Comparison of ENCODE assay signal across 1 cellular context in the genomic region with DNA sequence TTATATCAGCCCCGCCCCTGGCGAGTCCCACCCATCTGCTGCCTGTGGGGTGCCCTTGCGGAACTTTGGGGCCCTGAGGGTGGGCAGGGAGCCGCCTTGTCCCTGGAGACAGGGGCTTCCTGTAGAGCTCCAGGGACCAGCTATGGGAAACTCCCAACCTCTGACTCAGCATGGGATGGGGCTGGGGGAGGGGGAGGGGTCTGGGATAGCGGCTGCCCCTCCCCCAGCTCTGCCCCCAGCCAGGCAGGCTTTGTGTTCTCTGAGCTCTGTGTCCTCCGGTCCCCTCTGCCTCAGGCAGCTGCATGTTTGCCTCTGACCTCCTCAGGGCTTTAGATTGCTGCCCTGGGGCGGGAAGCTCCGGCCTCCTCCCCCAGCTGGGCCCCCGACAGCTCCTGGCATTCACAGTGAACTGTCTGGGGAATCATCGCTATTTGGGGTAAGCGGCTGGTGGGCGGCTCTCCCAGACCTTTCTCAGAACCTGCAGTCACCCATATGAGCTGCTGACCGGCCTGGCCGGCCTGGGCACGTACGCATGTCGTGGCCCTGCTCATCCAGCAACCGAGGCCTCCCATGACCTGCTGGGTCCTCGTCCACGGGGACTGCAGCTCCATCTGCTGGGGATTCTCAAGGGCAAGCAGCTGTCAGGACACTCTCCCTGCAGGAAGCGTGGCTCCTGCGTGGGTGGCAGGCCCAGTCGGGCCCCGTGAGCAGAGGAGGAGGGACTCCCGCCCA.
TF ChIP-seq lines count a peak whose summit lies in the region.

No MANE protein-coding gene starts in this region.

TF ChIP-seq in WTC11, 78 proteins besides CTCF, POLR2A, EP300 and RAD21 (continued from another document):
- TF ChIP-seq ZNF425 (CRISPR knock-in tag; conservative IDR thresholded peaks at IDR 0.05) (no peak), IRF1 (CRISPR knock-in tag; IDR thresholded peaks at IDR 0.05) (no peak), NFE2L1 (CRISPR knock-in tag; IDR thresholded peaks at IDR 0.05) (0 out of 2 replicates have a peak, but pooled peaks have one; percentile 21), ZBTB43 (CRISPR knock-in tag; IDR thresholded peaks at IDR 0.05) (0 out of 2 replicates have a peak, but pooled peaks have one; percentile 30), MAX (CRISPR knock-in tag; IDR thresholded peaks at IDR 0.05) (peak; percentile 58; the same call in 1 of the 2 replicates), TP53 (CRISPR knock-in tag; IDR thresholded peaks at IDR 0.05) (0 out of 2 replicates have a peak, but pooled peaks have one; percentile 48), GABPB1 (CRISPR knock-in tag; IDR thresholded peaks at IDR 0.05) (peak; percentile 32; the same call in 1 of the 2 replicates), ZNF219 (CRISPR knock-in tag; IDR thresholded peaks at IDR 0.05; ENCODE audit: borderline replicate concordance) (0 out of 2 replicates have a peak, but pooled peaks have one; percentile 17), ZNF512 (CRISPR knock-in tag; IDR thresholded peaks at IDR 0.05; ENCODE audit: borderline replicate concordance) (no peak), ZNF232 (CRISPR knock-in tag; IDR thresholded peaks at IDR 0.05) (no peak)
- TF ChIP-seq, protein P1, sequence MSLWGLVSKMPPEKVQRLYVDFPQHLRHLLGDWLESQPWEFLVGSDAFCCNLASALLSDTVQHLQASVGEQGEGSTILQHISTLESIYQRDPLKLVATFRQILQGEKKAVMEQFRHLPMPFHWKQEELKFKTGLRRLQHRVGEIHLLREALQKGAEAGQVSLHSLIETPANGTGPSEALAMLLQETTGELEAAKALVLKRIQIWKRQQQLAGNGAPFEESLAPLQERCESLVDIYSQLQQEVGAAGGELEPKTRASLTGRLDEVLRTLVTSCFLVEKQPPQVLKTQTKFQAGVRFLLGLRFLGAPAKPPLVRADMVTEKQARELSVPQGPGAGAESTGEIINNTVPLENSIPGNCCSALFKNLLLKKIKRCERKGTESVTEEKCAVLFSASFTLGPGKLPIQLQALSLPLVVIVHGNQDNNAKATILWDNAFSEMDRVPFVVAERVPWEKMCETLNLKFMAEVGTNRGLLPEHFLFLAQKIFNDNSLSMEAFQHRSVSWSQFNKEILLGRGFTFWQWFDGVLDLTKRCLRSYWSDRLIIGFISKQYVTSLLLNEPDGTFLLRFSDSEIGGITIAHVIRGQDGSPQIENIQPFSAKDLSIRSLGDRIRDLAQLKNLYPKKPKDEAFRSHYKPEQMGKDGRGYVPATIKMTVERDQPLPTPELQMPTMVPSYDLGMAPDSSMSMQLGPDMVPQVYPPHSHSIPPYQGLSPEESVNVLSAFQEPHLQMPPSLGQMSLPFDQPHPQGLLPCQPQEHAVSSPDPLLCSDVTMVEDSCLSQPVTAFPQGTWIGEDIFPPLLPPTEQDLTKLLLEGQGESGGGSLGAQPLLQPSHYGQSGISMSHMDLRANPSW (CRISPR knock-in tag; conservative IDR thresholded peaks at IDR 0.05; ENCODE audit: low read depth), result no peak
- TF ChIP-seq, protein P2, sequence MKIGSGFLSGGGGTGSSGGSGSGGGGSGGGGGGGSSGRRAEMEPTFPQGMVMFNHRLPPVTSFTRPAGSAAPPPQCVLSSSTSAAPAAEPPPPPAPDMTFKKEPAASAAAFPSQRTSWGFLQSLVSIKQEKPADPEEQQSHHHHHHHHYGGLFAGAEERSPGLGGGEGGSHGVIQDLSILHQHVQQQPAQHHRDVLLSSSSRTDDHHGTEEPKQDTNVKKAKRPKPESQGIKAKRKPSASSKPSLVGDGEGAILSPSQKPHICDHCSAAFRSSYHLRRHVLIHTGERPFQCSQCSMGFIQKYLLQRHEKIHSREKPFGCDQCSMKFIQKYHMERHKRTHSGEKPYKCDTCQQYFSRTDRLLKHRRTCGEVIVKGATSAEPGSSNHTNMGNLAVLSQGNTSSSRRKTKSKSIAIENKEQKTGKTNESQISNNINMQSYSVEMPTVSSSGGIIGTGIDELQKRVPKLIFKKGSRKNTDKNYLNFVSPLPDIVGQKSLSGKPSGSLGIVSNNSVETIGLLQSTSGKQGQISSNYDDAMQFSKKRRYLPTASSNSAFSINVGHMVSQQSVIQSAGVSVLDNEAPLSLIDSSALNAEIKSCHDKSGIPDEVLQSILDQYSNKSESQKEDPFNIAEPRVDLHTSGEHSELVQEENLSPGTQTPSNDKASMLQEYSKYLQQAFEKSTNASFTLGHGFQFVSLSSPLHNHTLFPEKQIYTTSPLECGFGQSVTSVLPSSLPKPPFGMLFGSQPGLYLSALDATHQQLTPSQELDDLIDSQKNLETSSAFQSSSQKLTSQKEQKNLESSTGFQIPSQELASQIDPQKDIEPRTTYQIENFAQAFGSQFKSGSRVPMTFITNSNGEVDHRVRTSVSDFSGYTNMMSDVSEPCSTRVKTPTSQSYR (CRISPR knock-in tag; IDR thresholded peaks at IDR 0.05), result peak; percentile 79
- TF ChIP-seq, protein P3, sequence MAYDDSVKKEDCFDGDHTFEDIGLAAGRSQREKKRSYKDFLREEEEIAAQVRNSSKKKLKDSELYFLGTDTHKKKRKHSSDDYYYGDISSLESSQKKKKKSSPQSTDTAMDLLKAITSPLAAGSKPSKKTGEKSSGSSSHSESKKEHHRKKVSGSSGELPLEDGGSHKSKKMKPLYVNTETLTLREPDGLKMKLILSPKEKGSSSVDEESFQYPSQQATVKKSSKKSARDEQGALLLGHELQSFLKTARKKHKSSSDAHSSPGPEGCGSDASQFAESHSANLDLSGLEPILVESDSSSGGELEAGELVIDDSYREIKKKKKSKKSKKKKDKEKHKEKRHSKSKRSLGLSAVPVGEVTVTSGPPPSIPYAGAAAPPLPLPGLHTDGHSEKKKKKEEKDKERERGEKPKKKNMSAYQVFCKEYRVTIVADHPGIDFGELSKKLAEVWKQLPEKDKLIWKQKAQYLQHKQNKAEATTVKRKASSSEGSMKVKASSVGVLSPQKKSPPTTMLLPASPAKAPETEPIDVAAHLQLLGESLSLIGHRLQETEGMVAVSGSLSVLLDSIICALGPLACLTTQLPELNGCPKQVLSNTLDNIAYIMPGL (CRISPR knock-in tag; IDR thresholded peaks at IDR 0.05), result no peak
